ENCODE assay signal across 9 cellular contexts in genomic region chr1:33339413-33339812, GRCh38. TPM values are rescaled to one million over a fixed set of nuclear protein-coding genes. Genes with fewer than 3 reads are reported as not detected.
DNase-seq lines count a peak whose midpoint lies in the region; ATAC-seq and TF ChIP-seq lines count a peak whose summit lies in the region.
"Had no signal": no experiment of that assay in that cellular context is flagged by ENCODE, and none has a peak within 500 bp of the region (broad histone marks: within the 10 kb centered on the region; RNA-seq: fewer than 3 reads in every experiment).

No MANE protein-coding gene starts in this region.

- DNase-seq in fibroblast of the aortic adventitia (ENCODE audit: low read depth) (no peak), nephron progenitor cell (no peak), NOMO-1 treated with dmso at 0.1 percent for 144 hours (lab: John Stamatoyannopoulos, UW; ENCODE audit: unreplicated experiment) (no peak)
- DNase-seq: activated T-cell treated with anti-CD3 and anti-CD28 coated beads, Interleukin-2, amount 50 U/mL, for 4 hours had no signal

- no peaks in the 10 kb centered on the region for H3K27me3 Mint-ChIP-seq in nephron progenitor cell (ENCODE audit: low read depth, poor library complexity)

- H3K4me3 ChIP-seq in fibroblast of the aortic adventitia (ENCODE audit: low read depth, low read length) (no peak overlapping the region), urinary bladder (ENCODE audit: low read depth, low read length) (no peak overlapping the region)
- H3K4me3 ChIP-seq: SJSA1 had no signal

- ATAC-seq in GM21825 (IDR thresholded peaks at IDR 0.05; ENCODE audit: unreplicated experiment) (no peak), GM19452 (IDR thresholded peaks at IDR 0.05; ENCODE audit: unreplicated experiment) (no peak)
- ATAC-seq: activated T-cell treated with anti-CD3 and anti-CD28 coated beads, Interleukin-2, amount 50 U/mL, for 4 hours had no signal

- H3K4me3 Mint-ChIP-seq in nephron progenitor cell: no peak overlapping the region
- H3K4me3 Mint-ChIP-seq: activated T-cell treated with anti-CD3 and anti-CD28 coated beads, Interleukin-2, amount 50 U/mL, for 4 hours had no signal

- peaks cover 28% of the 10 kb centered on the region for H3K36me3 Mint-ChIP-seq in nephron progenitor cell (ENCODE audit: low read depth)

- H3K4me1 Mint-ChIP-seq in nephron progenitor cell: peaks cover 89% of the 10 kb centered on the region

- peak overlapping the region; percentile 96 for H3K27ac Mint-ChIP-seq in nephron progenitor cell

- H3K9me3 Mint-ChIP-seq in nephron progenitor cell: no peaks in the 10 kb centered on the region
- H3K9me3 Mint-ChIP-seq: activated T-cell treated with anti-CD3 and anti-CD28 coated beads, Interleukin-2, amount 50 U/mL, for 4 hours had no signal

- WGBS in adipose tissue, 3 donors: 23 to 47% (median 45%) methylated on average over 2 of the region's 2 CpGs
- WGBS in urinary bladder: 38% methylated on average over 2 of the region's 2 CpGs

- peak overlapping the region; percentile 84 for H3K27ac ChIP-seq in adipose tissue (ENCODE audit: low read depth, low read length)
- H3K27ac ChIP-seq in urinary bladder (ENCODE audit: low read depth): peak overlapping the region; percentile 73
- H3K27ac ChIP-seq: SJSA1 had no signal

- H3K36me3 ChIP-seq in urinary bladder (ENCODE audit: insufficient read depth): no peaks in the 10 kb centered on the region

- TF ChIP-seq CTCF in fibroblast of the aortic adventitia (IDR thresholded peaks at IDR 0.05; ENCODE audit: insufficient read depth, low read length): peak; percentile 24
- TF ChIP-seq CTCF in nephron progenitor cell (IDR thresholded peaks at IDR 0.05): no peak

- H3K4me1 ChIP-seq in urinary bladder (ENCODE audit: insufficient read depth): peaks cover under 1% of the 10 kb centered on the region

RNA-seq across cellular contexts. Expression of gene A3GALT2, which starts 18.5 kb away (rescaled TPM):
- polyA plus RNA-seq in adipose tissue (under 1 TPM in 1 of 3 donors, not detected in 2; 0.25 TPM), urinary bladder (not detected)
- total RNA-seq in fibroblast of the aortic adventitia (ENCODE audit: low replicate concordance) (not detected in 2 replicates), urinary bladder (not detected)
- total RNA-seq: SJSA1 had no signal
